Comparison of ENCODE assay signal across 19 cellular contexts in genomic region chr1:247334378-247335133, GRCh38. TPM values are rescaled to one million over a fixed set of nuclear protein-coding genes. Genes with fewer than 3 reads are reported as not detected.
DNase-seq lines count a peak whose midpoint lies in the region; ATAC-seq, FAIRE-seq and TF ChIP-seq lines count a peak whose summit lies in the region.
"Had no signal": no experiment of that assay in that cellular context is flagged by ENCODE, and none has a peak within 500 bp of the region (broad histone marks: within the 10 kb centered on the region; RNA-seq: fewer than 3 reads in every experiment).

No MANE protein-coding gene starts in this region.

- H3K27ac Mint-ChIP-seq in activated naive CD8-positive, alpha-beta T cell treated with anti-CD3 and anti-CD28 coated beads for 36 hours = no peak overlapping the region
- peak overlapping the region in 8 of 10 donors; percentile 1 to 91 (median 58) for H3K27ac Mint-ChIP-seq in naive thymus-derived CD8-positive, alpha-beta T cell
- H3K27ac Mint-ChIP-seq in natural killer cell = no peak overlapping the region
- H3K27ac Mint-ChIP-seq: activated T-helper 17 cell treated with anti-CD3 and anti-CD28 coated beads, Interleukin-2, amount 50 U/mL, for 72 hours; stimulated activated naive CD8-positive, alpha-beta T cell treated with anti-CD3 and anti-CD28 coated beads, Interleukin-15, Interleukin-2, amounts not matched to agents 100 ng/mL and 50 ng/mL, for 24 hours had no signal

- H3K27ac ChIP-seq in HepG2 (ENCODE audit: extremely low read length, insufficient read depth, low read length) (no peak overlapping the region), right lobe of liver (no peak overlapping the region)
- H3K27ac ChIP-seq: foreskin keratinocyte had no signal

- peaks cover 0 to under 1% of the 10 kb centered on the region in 2 experiments; a peak in 2 of 5 replicates for H3K36me3 ChIP-seq in HepG2 (replicated peaks in 1 of 2; ENCODE audit: control insufficient read depth in 1 of 2, insufficient read depth in 2 of 2, low read length in 2 of 2)
- no peaks in the 10 kb centered on the region for H3K36me3 ChIP-seq in right lobe of liver

- no peaks in the 10 kb centered on the region for H3K9me3 ChIP-seq in HepG2 (ENCODE audit: low read length)
- no peaks in the 10 kb centered on the region for H3K9me3 ChIP-seq in right lobe of liver
- H3K9me3 ChIP-seq: left ventricle myocardium inferior had no signal

- intact Hi-C loops in HepG2 (cut with micrococcal nuclease; ENCODE audit: unreplicated experiment) (loop anchor here (5.0 kb wide), 1 partner anchor 222 kb away; no protein-coding TSS in a partner anchor), right lobe of liver (cut with DNase I) (no loop called here), natural killer cell (cut with micrococcal nuclease) (loop anchor here (5.0 kb wide), 1 partner anchor 122 kb away; no protein-coding TSS in a partner anchor)

- peaks cover 53% of the 10 kb centered on the region for H3K4me1 ChIP-seq in HepG2 (ENCODE audit: insufficient read depth, low read length)
- peaks cover 0 to 6% (median 4%) of the 10 kb centered on the region in 4 donors for H3K4me1 ChIP-seq in right lobe of liver
- H3K4me1 ChIP-seq: foreskin keratinocyte had no signal

- no peaks in the 10 kb centered on the region for H3K27me3 Mint-ChIP-seq in activated naive CD8-positive, alpha-beta T cell treated with anti-CD3 and anti-CD28 coated beads for 36 hours
- H3K27me3 Mint-ChIP-seq in naive thymus-derived CD8-positive, alpha-beta T cell = no peaks in the 10 kb centered on the region
- H3K27me3 Mint-ChIP-seq in natural killer cell (ENCODE audit: low read depth in 2 of 2) = no peaks in the 10 kb centered on the region
- H3K27me3 Mint-ChIP-seq: activated T-helper 17 cell treated with anti-CD3 and anti-CD28 coated beads, Interleukin-2, amount 50 U/mL, for 72 hours; IgD-negative memory B cell; stimulated activated naive CD8-positive, alpha-beta T cell treated with anti-CD3 and anti-CD28 coated beads, Interleukin-15, Interleukin-2, amounts not matched to agents 100 ng/mL and 50 ng/mL, for 24 hours had no signal

- H3K4me3 ChIP-seq in HepG2 (replicated peaks in 1 of 3; ENCODE audit: insufficient read depth in 1 of 3, low read depth in 2 of 3, low read length in 3 of 3) (no peak overlapping the region), right lobe of liver (no peak overlapping the region)
- H3K4me3 ChIP-seq: left ventricle myocardium inferior had no signal

- no peaks in the 10 kb centered on the region for H3K9me3 Mint-ChIP-seq in activated naive CD8-positive, alpha-beta T cell treated with anti-CD3 and anti-CD28 coated beads for 36 hours
- H3K9me3 Mint-ChIP-seq in naive thymus-derived CD8-positive, alpha-beta T cell = no peaks in the 10 kb centered on the region
- H3K9me3 Mint-ChIP-seq in natural killer cell = no peaks in the 10 kb centered on the region
- H3K9me3 Mint-ChIP-seq: activated T-helper 17 cell treated with anti-CD3 and anti-CD28 coated beads, Interleukin-2, amount 50 U/mL, for 72 hours; IgD-negative memory B cell; stimulated activated naive CD8-positive, alpha-beta T cell treated with anti-CD3 and anti-CD28 coated beads, Interleukin-15, Interleukin-2, amounts not matched to agents 100 ng/mL and 50 ng/mL, for 24 hours had no signal

- H2AFZ ChIP-seq in HepG2 (ENCODE audit: low read length) = no peak overlapping the region

- TF ChIP-seq CTCF in HepG2 (CRISPR knock-in tag; IDR thresholded peaks at IDR 0.05) (no peak), right lobe of liver (IDR thresholded peaks at IDR 0.05) (no peak), natural killer cell (IDR thresholded peaks at IDR 0.05) (no peak)

- POLR2A ChIA-PET in HepG2 (lab: Yijun Ruan, JAX) = interaction anchor here (0.6 kb wide), 1 partner anchor 16 kb away, joined by 3 read pairs; no protein-coding TSS in a partner anchor
- POLR2A ChIA-PET in naive thymus-derived CD8-positive, alpha-beta T cell (lab: Charles Lee) = interaction anchor here (1.8 kb wide), 1 partner anchor 12 kb away, joined by 8 read pairs; no protein-coding TSS in a partner anchor

- ATAC-seq in HepG2 (no peak), right lobe of liver (no peak), HG03196 (IDR thresholded peaks at IDR 0.05; ENCODE audit: unreplicated experiment) (no peak), natural killer cell (no peak)
- no peak for ATAC-seq in naive thymus-derived CD8-positive, alpha-beta T cell
- ATAC-seq: activated T-helper 17 cell treated with anti-CD3 and anti-CD28 coated beads, Interleukin-2, amount 50 U/mL, for 72 hours; foreskin keratinocyte had no signal

- no peak overlapping the region for H3K9ac ChIP-seq in HepG2 (ENCODE audit: insufficient read depth, low read depth, low read length)

- H3K4me2 ChIP-seq in HepG2 (ENCODE audit: low read depth, low read length) = no peak overlapping the region

- no peaks in the 10 kb centered on the region for H4K20me1 ChIP-seq in HepG2 (ENCODE audit: insufficient read depth, low read length)

- in situ Hi-C loops in HepG2 (cut with HindIII; ENCODE audit: extremely low pct_ligation_motif_present, low pct_unique_long_range_greater_than_20kb) = no loop called here

- DNase-seq in HepG2 (ENCODE audit: low spot score) (no peak), right lobe of liver (no peak), GM19238 (ENCODE audit: insufficient read length, low spot score) (no peak), natural killer cell (no peak)
- DNase-seq in activated naive CD8-positive, alpha-beta T cell treated with anti-CD3 and anti-CD28 coated beads for 36 hours = no peak
- DNase-seq in naive thymus-derived CD8-positive, alpha-beta T cell = no peak
- DNase-seq in activated effector memory CD4-positive, alpha-beta T cell treated with anti-CD3 and anti-CD28 coated beads, Interleukin-2, amount 50 U/mL, for 16 hours = no peak
- DNase-seq: amygdala; COR-L47; foreskin keratinocyte; left ventricle myocardium inferior; NCI-H82; RPMI8226; stimulated activated CD4-positive, alpha-beta T cell treated with anti-CD3 and anti-CD28 coated beads, Interleukin-15, amount 100 ng/mL, for 24 hours had no signal

- peak overlapping the region; percentile 35 for H3K4me3 Mint-ChIP-seq in activated naive CD8-positive, alpha-beta T cell treated with anti-CD3 and anti-CD28 coated beads for 36 hours
- H3K4me3 Mint-ChIP-seq in naive thymus-derived CD8-positive, alpha-beta T cell = peak overlapping the region in 5 of 10 donors; percentile 3 to 87 (median 30)
- no peak overlapping the region for H3K4me3 Mint-ChIP-seq in natural killer cell
- H3K4me3 Mint-ChIP-seq: activated T-helper 17 cell treated with anti-CD3 and anti-CD28 coated beads, Interleukin-2, amount 50 U/mL, for 72 hours; stimulated activated naive CD8-positive, alpha-beta T cell treated with anti-CD3 and anti-CD28 coated beads, Interleukin-15, Interleukin-2, amounts not matched to agents 100 ng/mL and 50 ng/mL, for 24 hours had no signal

- TF ChIP-seq EP300 in HepG2 (IDR thresholded peaks at IDR 0.05; ENCODE audit: low read depth in 2 of 2, low read length in 2 of 2) (no peak), HepG2 (CRISPR knock-in tag; IDR thresholded peaks at IDR 0.05; ENCODE audit: borderline replicate concordance) (no peak)

- H3K79me2 ChIP-seq in HepG2 (ENCODE audit: insufficient read depth, low read length) = peaks cover 14% of the 10 kb centered on the region

- no peak for TF ChIP-seq RAD21 in HepG2 (CRISPR knock-in tag; IDR thresholded peaks at IDR 0.05)

- WGBS in HepG2 (ENCODE audit: low lambda C conversion rate) = 94% methylated on average over 11 of the region's 11 CpGs
- 85% methylated on average over 10 of the region's 11 CpGs for WGBS in right lobe of liver (ENCODE audit: insufficient coverage, low coverage, low lambda C conversion rate, missing lambda C conversion rate)

- H3K36me3 Mint-ChIP-seq in activated naive CD8-positive, alpha-beta T cell treated with anti-CD3 and anti-CD28 coated beads for 36 hours = peaks cover 47% of the 10 kb centered on the region
- peaks cover 0 to 7% (median 0%) of the 10 kb centered on the region in 3 donors for H3K36me3 Mint-ChIP-seq in naive thymus-derived CD8-positive, alpha-beta T cell
- no peaks in the 10 kb centered on the region for H3K36me3 Mint-ChIP-seq in natural killer cell
- H3K36me3 Mint-ChIP-seq: IgD-negative memory B cell had no signal

- TF ChIP-seq POLR2A in HepG2 (IDR thresholded peaks at IDR 0.05; ENCODE audit: insufficient read depth in 1 of 2, low read depth in 2 of 2, low read length in 2 of 2) (no peak), right lobe of liver (IDR thresholded peaks at IDR 0.05) (no peak)

- BruUV-seq in HepG2 (replicated peaks; lab: Mats Ljungman, UMichigan) = no TSS peak

- CTCF ChIA-PET in HepG2 (lab: Yijun Ruan, JAX; ENCODE audit: low intra/inter-chr PET ratio, low total read pairs) = no interaction called here

- H3K27me3 ChIP-seq in HepG2 (ENCODE audit: control insufficient read depth in 1 of 2, insufficient read depth in 2 of 2, low read length in 2 of 2) = no peaks in the 10 kb centered on the region; a peak in 1 of 5 replicates
- no peaks in the 10 kb centered on the region for H3K27me3 ChIP-seq in right lobe of liver
- H3K27me3 ChIP-seq: foreskin keratinocyte had no signal

- peaks cover 59% of the 10 kb centered on the region for H3K4me1 Mint-ChIP-seq in activated naive CD8-positive, alpha-beta T cell treated with anti-CD3 and anti-CD28 coated beads for 36 hours
- peaks cover 25 to 63% (median 50%) of the 10 kb centered on the region in 4 donors for H3K4me1 Mint-ChIP-seq in naive thymus-derived CD8-positive, alpha-beta T cell
- H3K4me1 Mint-ChIP-seq in natural killer cell = peaks cover 12 to 42% of the 10 kb centered on the region in 2 donors

- no peak for FAIRE-seq in HepG2 (lab: Jason Lieb, UNC)
- FAIRE-seq: endothelial cell of umbilical vein had no signal

RNA-seq across cellular contexts. Expression of gene ZNF496, which starts 2.9 kb away (rescaled TPM):
- 14.6 and 14.8 TPM in 2 replicates for total RNA-seq in HepG2 (2016; rRNA removed; fragmentation: Illumina TruSeq; extraction: Trizol)
- 3.5 and 3.9 TPM in 2 replicates for total RNA-seq in HepG2 (2016; cell fraction: cytosol; rRNA removed; fragmentation: Illumina TruSeq; extraction: Trizol; ENCODE audit: low read depth)
- 12.9 and 14.4 TPM in 2 replicates for total RNA-seq in HepG2 (2016; cell fraction: insoluble cytoplasmic fraction; rRNA removed; fragmentation: Illumina TruSeq; extraction: Trizol)
- total RNA-seq in HepG2 (2016; cell fraction: membrane; rRNA removed; fragmentation: Illumina TruSeq; extraction: Trizol) = 13.3 and 14.3 TPM in 2 replicates
- total RNA-seq in HepG2 (2016; cell fraction: nucleus; rRNA removed; fragmentation: Illumina TruSeq; extraction: Trizol) = 11.3 and 12.8 TPM in 2 replicates
- polyA plus RNA-seq in HepG2 (2011; rRNA removed) = 18.6 and 21.4 TPM in 2 replicates
- 18.6 and 21.4 TPM in 2 replicates for polyA plus RNA-seq in HepG2 (2011; cell fraction: cytosol; rRNA removed)
- 29.3 and 32.0 TPM in 2 replicates for polyA plus RNA-seq in HepG2 (2011; cell fraction: nucleus; rRNA removed)
- polyA plus RNA-seq in HepG2 (2012) = 13.6 and 16.7 TPM in 2 replicates
- polyA plus RNA-seq in HepG2 (2016; cell fraction: cytosol; fragmentation: Illumina TruSeq; extraction: Trizol; ENCODE audit: low read depth) = 2.4 and 3.2 TPM in 2 replicates
- 14.2 and 14.7 TPM in 2 replicates for polyA plus RNA-seq in HepG2 (2016; cell fraction: insoluble cytoplasmic fraction; fragmentation: Illumina TruSeq; extraction: Trizol; ENCODE audit: low read depth)
- polyA plus RNA-seq in HepG2 (2016; cell fraction: membrane; fragmentation: Illumina TruSeq; extraction: Trizol; ENCODE audit: low read depth) = 9.0 and 9.3 TPM in 2 replicates
- polyA plus RNA-seq in HepG2 (2016; cell fraction: nucleus; fragmentation: Illumina TruSeq; extraction: Trizol; ENCODE audit: insufficient read depth, low read depth) = 17.5 and 19.9 TPM in 2 replicates
- 45.1 and 57.4 TPM in 2 replicates for polyA minus RNA-seq in HepG2 (2011; rRNA and poly(A)+ RNA removed; ENCODE audit: low replicate concordance)
- polyA minus RNA-seq in HepG2 (2011; cell fraction: cytosol; rRNA and poly(A)+ RNA removed) = 20.3 and 20.7 TPM in 2 replicates
- 14.9 and 17.2 TPM in 2 replicates for polyA minus RNA-seq in HepG2 (2011; cell fraction: nucleus; rRNA and poly(A)+ RNA removed)
- total RNA-seq in right lobe of liver = 1 to 10 TPM; 3.7 to 5.8 (median 5.3) TPM
- total RNA-seq in activated naive CD8-positive, alpha-beta T cell treated with anti-CD3 and anti-CD28 coated beads for 36 hours = 10 to 100 TPM; 27.2 to 30.9 TPM
- 10 to 100 TPM; 73.9 to 77.8 TPM for total RNA-seq in naive thymus-derived CD8-positive, alpha-beta T cell
- polyA plus RNA-seq in naive thymus-derived CD8-positive, alpha-beta T cell = 10 to 100 TPM; 17.3 to 36.3 (median 20.4) TPM
- total RNA-seq in natural killer cell = 10 to 100 TPM; 25.6 to 33.0 (median 27.9) TPM

Comparison
In these comparisons a context has a peak if more than half of its experiments do, and no peak if none do; other contexts are left out.
1. intact Hi-C loops: an anchor here in HepG2 (5.0 kb wide) and natural killer cell (5.0 kb wide); none called in right lobe of liver.
2. H3K27ac Mint-ChIP-seq: peak in naive thymus-derived CD8-positive, alpha-beta T cell (8 of 10); none in activated naive CD8-positive, alpha-beta T cell treated with anti-CD3 and anti-CD28 coated beads for 36 hours (single experiment) and natural killer cell (0 of 2).